Comparison of ENCODE assay signal across 30 cellular contexts in the genomic region with DNA sequence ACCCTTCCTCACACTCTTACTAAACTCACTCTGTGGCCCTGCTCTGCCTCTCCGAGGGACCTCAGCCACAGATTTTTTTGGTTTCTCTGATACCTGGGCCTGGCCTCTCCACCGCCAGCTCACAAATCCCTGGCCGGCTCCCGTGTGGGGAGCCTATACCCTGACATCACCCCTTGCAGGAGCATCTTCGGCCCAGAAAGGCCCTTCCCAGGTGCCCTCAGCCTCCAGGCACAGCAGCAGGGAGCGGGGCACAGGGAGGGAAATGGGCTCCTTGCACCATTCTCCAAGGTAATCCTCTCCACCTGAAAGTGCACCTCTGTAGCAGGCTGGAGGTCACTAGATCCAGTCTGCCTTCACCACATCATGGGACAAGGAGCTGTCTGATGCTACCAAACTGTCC. TPM values are rescaled to one million over a fixed set of nuclear protein-coding genes. Genes with fewer than 3 reads are reported as not detected.
"Had no signal": no experiment of that assay in that cellular context is flagged by ENCODE, and none has a peak within 500 bp of the region (broad histone marks: within the 10 kb centered on the region; RNA-seq: fewer than 3 reads in every experiment).

No MANE protein-coding gene starts in this region.

- H3K36me3 ChIP-seq: breast epithelium had no signal

- H3K4me1 ChIP-seq: breast epithelium had no signal

- H3K9ac ChIP-seq: KMS-11 had no signal

- H3K27me3 ChIP-seq: breast epithelium had no signal

- H3K27ac ChIP-seq: breast epithelium, KMS-11, SK-N-MC had no signal

- H3K4me1 Mint-ChIP-seq: activated B cell treated with CpG ODN at 0.5 μM for 24 hours; activated naive CD4-positive, alpha-beta T cell treated with anti-CD3 and anti-CD28 coated beads, Interleukin-2, amount 50 U/mL, for 24 hours; T-cell had no signal

- H3K4me3 Mint-ChIP-seq: activated B cell treated with CpG ODN at 0.5 μM for 24 hours; activated CD8-positive, alpha-beta T cell treated with anti-CD3 and anti-CD28 coated beads for 36 hours; activated naive CD4-positive, alpha-beta T cell treated with anti-CD3 and anti-CD28 coated beads, Interleukin-2, amount 50 U/mL, for 24 hours; activated T-cell treated with anti-CD3 and anti-CD28 coated beads, Interleukin-2, amount 50 U/mL, for 24 hours; activated T-helper 1 cell treated with anti-CD3 and anti-CD28 coated beads, Interleukin-12 subunit alpha, Interleukin-12 subunit beta, Interleukin-2, Interleukin-4 antibody, amounts not matched to agents 30 ng/mL and 10 ng/mL and 1 ng/mL, durations not matched to agents 14 hours and 24 hours and 36 hours; T-cell had no signal

- ATAC-seq: activated CD8-positive, alpha-beta T cell treated with anti-CD3 and anti-CD28 coated beads for 36 hours; Panc1; Right ventricle myocardium inferior; T-cell had no signal

- H3K27ac Mint-ChIP-seq: activated B cell treated with CpG ODN at 0.5 μM for 24 hours; activated CD8-positive, alpha-beta T cell treated with anti-CD3 and anti-CD28 coated beads for 36 hours; activated naive CD4-positive, alpha-beta T cell treated with anti-CD3 and anti-CD28 coated beads, Interleukin-2, amount 50 U/mL, for 24 hours; activated T-cell treated with anti-CD3 and anti-CD28 coated beads, Interleukin-2, amount 50 U/mL, for 24 hours; activated T-helper 1 cell treated with anti-CD3 and anti-CD28 coated beads, Interleukin-12 subunit alpha, Interleukin-12 subunit beta, Interleukin-2, Interleukin-4 antibody, amounts not matched to agents 30 ng/mL and 10 ng/mL and 1 ng/mL, durations not matched to agents 14 hours and 24 hours and 36 hours; T-cell had no signal

- H3K27me3 Mint-ChIP-seq: activated T-cell treated with anti-CD3 and anti-CD28 coated beads, Interleukin-2, amount 50 U/mL, for 24 hours had no signal

- H3K4me3 ChIP-seq: breast epithelium, SK-N-MC had no signal

- DNase-seq: activated B cell treated with CpG ODN at 0.5 μM for 24 hours; activated CD4-positive, alpha-beta T cell treated with anti-CD3 and anti-CD28 coated beads for 4 hours; activated CD8-positive, alpha-beta T cell treated with anti-CD3 and anti-CD28 coated beads for 36 hours; activated effector memory CD4-positive, alpha-beta T cell treated with Interleukin-2 at 50 U/mL for 16 hours; activated naive CD4-positive, alpha-beta T cell; activated T-cell treated with anti-CD3 and anti-CD28 coated beads, Interleukin-2, amount 50 U/mL, for 24 hours; aorta; central memory CD4-positive, alpha-beta T cell; MM.1S; NCI-H1417; NCI-H1694; NCI-H2029; NCI-H2107; NCI-H2171 treated with DMSO at 0.1 percent for 48 hours; NCI-H345; NCI-H510A; NCI-H526 treated with DMSO at 0.1 percent for 48 hours; NCI-H82; OCI-M1; RPMI8226; T-cell; T-helper 2 cell; T1000 had no signal

- H3K36me3 Mint-ChIP-seq: activated naive CD4-positive, alpha-beta T cell treated with anti-CD3 and anti-CD28 coated beads, Interleukin-2, amount 50 U/mL, for 24 hours; T-cell had no signal

RNA-seq across cellular contexts. Expression of a gene that starts 43.2 kb away (rescaled TPM):
- total RNA-seq: activated B cell treated with CpG ODN at 0.5 μM for 24 hours had no signal
